10 cellular contexts compared by ENCODE assay signal in the genomic region with DNA sequence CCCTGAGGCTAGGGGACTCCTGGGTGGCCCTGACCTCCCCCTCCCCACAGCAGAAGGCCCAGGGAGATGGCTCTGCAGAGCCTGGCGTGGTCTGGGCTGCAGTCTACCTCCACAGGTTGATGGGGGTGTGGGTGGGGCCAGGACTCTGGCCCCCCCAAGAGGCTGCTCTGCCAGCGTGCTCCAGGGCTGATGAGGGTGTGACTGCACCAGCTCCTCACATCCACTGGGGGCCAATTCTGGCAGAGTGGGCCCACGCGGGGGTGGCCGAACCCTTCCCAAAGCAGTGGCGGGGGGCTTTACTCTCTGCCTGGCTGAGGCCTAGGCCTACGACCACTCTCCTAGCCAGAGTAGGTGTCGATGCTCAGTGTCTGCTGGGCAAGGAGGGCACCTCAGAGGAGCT.
"Had no signal": no experiment of that assay in that cellular context is flagged by ENCODE, and none has a peak within 500 bp of the region (broad histone marks: within the 10 kb centered on the region; RNA-seq: fewer than 3 reads in every experiment).

No MANE protein-coding gene starts in this region.

- H3K36me3 ChIP-seq: adrenal gland, esophagus muscularis mucosa had no signal

- H3K27ac Mint-ChIP-seq: progenitor cell of endocrine pancreas, WTC11 had no signal

- H3K9me3 Mint-ChIP-seq: naive thymus-derived CD4-positive, alpha-beta T cell; WTC11 had no signal

- H3K4me3 Mint-ChIP-seq: brain, WTC11 had no signal

- H3K36me3 Mint-ChIP-seq: brain; naive thymus-derived CD4-positive, alpha-beta T cell; WTC11 had no signal

- H3K9me3 ChIP-seq: adrenal gland, esophagus muscularis mucosa, testis had no signal

- H3K27ac ChIP-seq: testis had no signal

- H3K4me3 ChIP-seq: adrenal gland, testis had no signal

- DNase-seq: testis had no signal

- H3K27me3 Mint-ChIP-seq: brain; naive thymus-derived CD4-positive, alpha-beta T cell had no signal

- H3K27me3 ChIP-seq: adrenal gland, testis had no signal

- ATAC-seq: left colon; right cardiac atrium; stimulated activated naive CD8-positive, alpha-beta T cell treated with anti-CD3 and anti-CD28 coated beads, Interleukin-15, Interleukin-2, amounts not matched to agents 100 U/mL and 50 U/mL, for 24 hours; WTC11 had no signal
